31 cellular contexts compared by ENCODE assay signal in the genomic region with DNA sequence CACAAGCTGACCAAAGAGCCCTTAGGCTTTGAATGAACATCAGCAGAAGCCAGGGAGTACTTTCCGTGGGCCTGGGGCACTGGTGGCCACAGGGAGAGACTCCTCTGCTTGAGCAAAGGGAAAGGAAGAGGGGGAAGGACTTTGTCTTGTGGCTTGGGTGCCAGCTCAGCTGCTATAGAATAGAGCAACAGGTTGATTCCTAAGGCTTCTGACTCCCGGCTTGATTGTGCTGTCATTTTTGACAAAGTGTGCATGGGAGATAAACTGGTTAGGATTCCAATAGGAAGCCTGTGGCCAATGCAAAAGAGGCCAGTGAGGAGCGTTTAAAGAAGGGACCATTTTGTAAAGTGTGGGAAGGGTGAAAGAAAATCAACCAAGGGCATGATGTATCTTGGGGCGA.
"Had no signal": no experiment of that assay in that cellular context is flagged by ENCODE, and none has a peak within 500 bp of the region (broad histone marks: within the 10 kb centered on the region; RNA-seq: fewer than 3 reads in every experiment).

No MANE protein-coding gene starts in this region.

- H3K4me3 ChIP-seq: heart left ventricle, left lung, lower lobe of right lung, mucosa of descending colon, ovary, right atrium auricular region, skin epidermis, suprapubic skin, thoracic aorta, tibial nerve, upper lobe of left lung, vagina had no signal

- H3K4me1 ChIP-seq: right atrium auricular region, suprapubic skin, upper lobe of left lung, vagina had no signal

- H3K36me3 ChIP-seq: left lung, lower lobe of right lung, ovary, right atrium auricular region, suprapubic skin, thoracic aorta, tibial nerve, upper lobe of left lung, vagina had no signal

- FAIRE-seq: islet of Langerhans, kidney had no signal

- H3K27ac ChIP-seq: left lung, lower lobe of right lung, ovary, right atrium auricular region, suprapubic skin, thoracic aorta, tibial nerve, upper lobe of left lung, vagina had no signal

- H3K4me1 Mint-ChIP-seq: immature natural killer cell, neural crest cell had no signal

- H3K27me3 ChIP-seq: ovary, right atrium auricular region, suprapubic skin, tibial nerve, upper lobe of left lung, vagina had no signal

- ATAC-seq: heart left ventricle; left colon; left lung; lower lobe of right lung; mucosa of descending colon; naive thymus-derived CD4-positive, alpha-beta T cell; sciatic nerve had no signal

- H3K27ac Mint-ChIP-seq: immature natural killer cell; progenitor cell of endocrine pancreas; stimulated activated naive CD8-positive, alpha-beta T cell treated with anti-CD3 and anti-CD28 coated beads, Interleukin-15, Interleukin-2, amounts not matched to agents 100 ng/mL and 50 ng/mL, for 24 hours had no signal

- H3K9me3 Mint-ChIP-seq: stimulated activated naive CD8-positive, alpha-beta T cell treated with anti-CD3 and anti-CD28 coated beads, Interleukin-15, Interleukin-2, amounts not matched to agents 100 ng/mL and 50 ng/mL, for 24 hours had no signal

- DNase-seq: heart left ventricle; hypothalamus; immature natural killer cell; kidney; left colon; left lung; lower lobe of right lung; mammary epithelial cell; mesendoderm; midbrain; mucosa of descending colon; naive thymus-derived CD4-positive, alpha-beta T cell; ovary; stimulated activated CD4-positive, alpha-beta T cell treated with anti-CD3 and anti-CD28 coated beads, Interleukin-12 subunit alpha, Interleukin-12 subunit beta, amount 100 ng/mL, for 4 hours; stimulated activated CD4-positive, alpha-beta T cell treated with anti-CD3 and anti-CD28 coated beads, Interleukin-15, amount 100 ng/mL, for 24 hours; stimulated activated CD4-positive, alpha-beta T cell treated with anti-CD3 and anti-CD28 coated beads, Interleukin-2, amount 100 ng/mL, for 24 hours; stimulated activated CD4-positive, alpha-beta T cell treated with anti-CD3 and anti-CD28 coated beads, Interleukin-4, amount 100 ng/mL, for 1 hour; stimulated activated naive CD4-positive, alpha-beta T cell; upper lobe of left lung had no signal

- H3K4me3 Mint-ChIP-seq: immature natural killer cell; naive thymus-derived CD4-positive, alpha-beta T cell; nephron; neural crest cell; stimulated activated naive CD8-positive, alpha-beta T cell treated with anti-CD3 and anti-CD28 coated beads, Interleukin-15, Interleukin-2, amounts not matched to agents 100 ng/mL and 50 ng/mL, for 24 hours had no signal

- H3K27me3 Mint-ChIP-seq: stimulated activated naive CD8-positive, alpha-beta T cell treated with anti-CD3 and anti-CD28 coated beads, Interleukin-15, Interleukin-2, amounts not matched to agents 100 ng/mL and 50 ng/mL, for 24 hours had no signal
